8 cellular contexts compared by ENCODE assay signal in genomic region chr6:35213161-35213823, GRCh38. TPM values are rescaled to one million over a fixed set of nuclear protein-coding genes. Genes with fewer than 3 reads are reported as not detected.
DNase-seq lines count a peak whose midpoint lies in the region; ATAC-seq, FAIRE-seq and TF ChIP-seq lines count a peak whose summit lies in the region.

No MANE protein-coding gene starts in this region.

- 9% methylated on average over 32 of the region's 54 CpGs for WGBS in suprapubic skin

- no peak for ATAC-seq in HG03469 (IDR thresholded peaks at IDR 0.05; ENCODE audit: unreplicated experiment)

- peaks cover 63% of the 10 kb centered on the region for H3K27me3 ChIP-seq in suprapubic skin

- no peaks in the 10 kb centered on the region for H3K4me1 Mint-ChIP-seq in T-helper 2 cell treated with Interferon-gamma antibody and Interleukin-4, amounts not matched to agents 5 μg/mL and 100 μg/mL, for 36 hours (ENCODE audit: low read depth)
- peaks cover 9% of the 10 kb centered on the region for H3K4me1 Mint-ChIP-seq in activated naive CD8-positive, alpha-beta T cell (ENCODE audit: low read depth)

- TF ChIP-seq EP300 in suprapubic skin (IDR thresholded peaks at IDR 0.05): no peak

- no peaks in the 10 kb centered on the region for H3K36me3 Mint-ChIP-seq in T-helper 2 cell treated with Interferon-gamma antibody and Interleukin-4, amounts not matched to agents 5 μg/mL and 100 μg/mL, for 36 hours (ENCODE audit: low read depth)
- H3K36me3 Mint-ChIP-seq in activated naive CD8-positive, alpha-beta T cell: peaks cover 4% of the 10 kb centered on the region

- peaks cover 82% of the 10 kb centered on the region for H3K27me3 Mint-ChIP-seq in T-helper 2 cell treated with Interferon-gamma antibody and Interleukin-4, amounts not matched to agents 5 μg/mL and 100 μg/mL, for 36 hours (ENCODE audit: low read depth)
- peaks cover 49% of the 10 kb centered on the region for H3K27me3 Mint-ChIP-seq in activated naive CD8-positive, alpha-beta T cell

- no peak for TF ChIP-seq POLR2A in suprapubic skin (IDR thresholded peaks at IDR 0.05)

- no peaks in the 10 kb centered on the region for H3K9me3 ChIP-seq in kidney (ENCODE audit: control insufficient read depth in 1 of 2, low read length in 2 of 2)
- no peaks in the 10 kb centered on the region for H3K9me3 ChIP-seq in suprapubic skin

- DNase-seq in T-helper 2 cell treated with Interferon-gamma antibody and Interleukin-4, amounts not matched to agents 5 μg/mL and 100 μg/mL, for 36 hours (ENCODE audit: low spot score): no peak
- DNase-seq in T-helper 2 cell (no peak), kidney (no peak), suprapubic skin (ENCODE audit: low spot score in 2 of 2) (no peak), GDM1 (lab: John Stamatoyannopoulos, UW) (no peak), DMS114 treated with DMSO at 0.1 percent for 48 hours (lab: John Stamatoyannopoulos, UW; ENCODE audit: unreplicated experiment) (no peak)

- intact Hi-C loops in kidney (cut with DNase I): no loop called here

- H3K4me3 ChIP-seq in kidney (ENCODE audit: low read length in 2 of 2): peak overlapping the region; percentile 56 to 66
- H3K4me3 ChIP-seq in suprapubic skin: peak overlapping the region; percentile 73

- no peak for TF ChIP-seq CTCF in kidney (IDR thresholded peaks at IDR 0.05; ENCODE audit: borderline replicate concordance, extremely low read depth, insufficient read depth)
- TF ChIP-seq CTCF in suprapubic skin (IDR thresholded peaks at IDR 0.05): no peak

- H3K27ac ChIP-seq in kidney (ENCODE audit: low read depth in 2 of 2, low read length in 2 of 2) (no peak overlapping the region), suprapubic skin (no peak overlapping the region)

- no peak overlapping the region for H3K27ac Mint-ChIP-seq in T-helper 2 cell treated with Interferon-gamma antibody and Interleukin-4, amounts not matched to agents 5 μg/mL and 100 μg/mL, for 36 hours
- no peak overlapping the region for H3K27ac Mint-ChIP-seq in activated naive CD8-positive, alpha-beta T cell

- no peak overlapping the region for H3K9ac ChIP-seq in kidney (ENCODE audit: low read length in 2 of 2)

- no peaks in the 10 kb centered on the region for H3K9me3 Mint-ChIP-seq in T-helper 2 cell treated with Interferon-gamma antibody and Interleukin-4, amounts not matched to agents 5 μg/mL and 100 μg/mL, for 36 hours
- no peaks in the 10 kb centered on the region for H3K9me3 Mint-ChIP-seq in activated naive CD8-positive, alpha-beta T cell (ENCODE audit: low read depth)

- peaks cover 0 to 6% of the 10 kb centered on the region in 2 donors for H3K4me1 ChIP-seq in kidney (ENCODE audit: control insufficient read depth in 1 of 2, insufficient read depth in 1 of 2, low read depth in 1 of 2, low read length in 2 of 2)
- peaks cover 21% of the 10 kb centered on the region for H3K4me1 ChIP-seq in suprapubic skin

- H3K4me3 Mint-ChIP-seq in T-helper 2 cell treated with Interferon-gamma antibody and Interleukin-4, amounts not matched to agents 5 μg/mL and 100 μg/mL, for 36 hours: peak overlapping the region; percentile 73
- peak overlapping the region; percentile 79 for H3K4me3 Mint-ChIP-seq in activated naive CD8-positive, alpha-beta T cell

- H3K36me3 ChIP-seq in kidney (ENCODE audit: control insufficient read depth in 1 of 2, insufficient read depth in 2 of 2, low read length in 2 of 2) (no peaks in the 10 kb centered on the region), suprapubic skin (no peaks in the 10 kb centered on the region)

- FAIRE-seq in kidney (lab: Jason Lieb, UNC): no peak

RNA-seq across cellular contexts. Expression of gene SCUBE3, which starts 0.5 kb away (rescaled TPM):
- total RNA-seq in kidney (4.5 TPM), suprapubic skin (1 to 10 TPM in 1 of 4 donors, under 1 TPM in 3; 0.23 to 1.1 (median 0.73) TPM)
- polyA plus RNA-seq in kidney (ENCODE audit: insufficient read depth, low read depth, low replicate concordance): 2.5 TPM

RNA-seq across cellular contexts. Expression of gene ZNF76, which starts 46.2 kb away (rescaled TPM):
- total RNA-seq in kidney: 49.2 TPM
- polyA plus RNA-seq in kidney (ENCODE audit: insufficient read depth, low read depth, low replicate concordance): 29.1 TPM
- 10 to 100 TPM; 19.6 to 52.5 (median 27.5) TPM for total RNA-seq in suprapubic skin
